24 cellular contexts compared by ENCODE assay signal in genomic region chr6:157108923-157109322, GRCh38.
DNase-seq lines count a peak whose midpoint lies in the region; ATAC-seq and TF ChIP-seq lines count a peak whose summit lies in the region.
"Had no signal": no experiment of that assay in that cellular context is flagged by ENCODE, and none has a peak within 500 bp of the region (broad histone marks: within the 10 kb centered on the region; RNA-seq: fewer than 3 reads in every experiment).

No MANE protein-coding gene starts in this region.

- H3K4me1 ChIP-seq in fibroblast of lung (ENCODE audit: control insufficient read depth, extremely low read depth, insufficient read depth, low read length) = peaks cover 28% of the 10 kb centered on the region

- H3K36me3 ChIP-seq in fibroblast of lung (ENCODE audit: control insufficient read depth, insufficient read depth, low read length) = no peaks in the 10 kb centered on the region

- TF ChIP-seq CTCF in AG04450 (IDR thresholded peaks at IDR 0.05; ENCODE audit: low read depth, low read length) (no peak), fibroblast of lung (conservative IDR thresholded peaks at IDR 0.05 in 1 of 2, IDR thresholded peaks at IDR 0.05 in 1 of 2; ENCODE audit: low read depth in 1 of 2, low read length in 2 of 2) (no peak)

- H3K79me2 ChIP-seq in fibroblast of lung (ENCODE audit: control insufficient read depth, insufficient read depth, low read length) = no peaks in the 10 kb centered on the region
- H3K79me2 ChIP-seq: parathyroid adenoma had no signal

- POLR2A ChIA-PET in AG04450 (lab: Yijun Ruan, JAX) = no interaction called here

- H2AFZ ChIP-seq in fibroblast of lung (ENCODE audit: low read length) = no peak overlapping the region
- H2AFZ ChIP-seq: parathyroid adenoma had no signal

- CTCF ChIA-PET in AG04450 (lab: Charles Lee) = interaction anchor here (1.3 kb wide), 1 partner anchor 75 kb away, joined by 4 read pairs; no protein-coding TSS in a partner anchor

- no peak for ATAC-seq in HG02610 (IDR thresholded peaks at IDR 0.05; ENCODE audit: unreplicated experiment)
- ATAC-seq in GM21717 (IDR thresholded peaks at IDR 0.05; ENCODE audit: unreplicated experiment) = no peak
- ATAC-seq: naive thymus-derived CD4-positive, alpha-beta T cell had no signal

- H4K20me1 ChIP-seq in fibroblast of lung (ENCODE audit: control insufficient read depth, extremely low read depth, insufficient read depth, low read length) = no peaks in the 10 kb centered on the region

- H3K9me3 ChIP-seq in AG04450 (ENCODE audit: control insufficient read depth, insufficient read depth, low read length) = no peaks in the 10 kb centered on the region
- no peaks in the 10 kb centered on the region for H3K9me3 ChIP-seq in fibroblast of lung (ENCODE audit: control insufficient read depth, insufficient read depth, low read depth, low read length)
- H3K9me3 ChIP-seq: heart right ventricle had no signal

- H3K4me3 ChIP-seq in AG04450 (ENCODE audit: low read depth, low read length) (no peak overlapping the region), fibroblast of lung (replicated peaks in 1 of 4; ENCODE audit: control extremely low read depth in 1 of 4, insufficient read depth in 1 of 4, low read depth in 3 of 4, low read length in 4 of 4) (no peak overlapping the region)
- H3K4me3 ChIP-seq: heart right ventricle, lung, skin epidermis had no signal

- no peak for DNase-seq in AG04450 (ENCODE audit: low read depth, low spot score)
- peak; percentile 15 for DNase-seq in RPMI7951 (ENCODE audit: low read depth)
- DNase-seq in fibroblast of lung (ENCODE audit: low read depth in 2 of 2) = no peak
- peak; percentile 57 for DNase-seq in pons (ENCODE audit: low spot score)
- no peak for DNase-seq in ecto neural progenitor cell (ENCODE audit: low spot score)
- DNase-seq in 8988T = no peak
- DNase-seq: activated CD4-positive, alpha-beta T cell treated with anti-CD3 and anti-CD28 coated beads, Interleukin-2, amount 50 U/mL, for 48 hours; activated naive CD4-positive, alpha-beta T cell treated with Interleukin-2 at 50 U/mL for 16 hours; anterior cingulate cortex; cerebellar nuclear complex; COR-L47; effector memory CD4-positive, alpha-beta T cell; heart right ventricle; naive thymus-derived CD4-positive, alpha-beta T cell; NCI-H1092 treated with DMSO at 0.1 percent for 48 hours; NCI-H2081; NCI-H446; stimulated activated CD4-positive, alpha-beta T cell treated with anti-CD3 and anti-CD28 coated beads, Interleukin-2, amount 100 ng/mL, for 48 hours had no signal

- H3K27ac ChIP-seq in AG04450 (ENCODE audit: low read depth, low read length) (peak overlapping the region; percentile 76), fibroblast of lung (ENCODE audit: insufficient read depth, low read length) (peak overlapping the region; percentile 81)
- H3K27ac ChIP-seq: KMS-11, parathyroid adenoma had no signal

- no peaks in the 10 kb centered on the region for H3K27me3 ChIP-seq in AG04450 (ENCODE audit: control insufficient read depth, insufficient read depth, low read length)
- H3K27me3 ChIP-seq in fibroblast of lung (ENCODE audit: control insufficient read depth, insufficient read depth, low read length) = no peaks in the 10 kb centered on the region
- H3K27me3 ChIP-seq: heart right ventricle had no signal

- H3K9ac ChIP-seq in fibroblast of lung (ENCODE audit: insufficient read depth, low read length) = peak overlapping the region; percentile 28
- H3K9ac ChIP-seq: KMS-11, parathyroid adenoma had no signal

- peak overlapping the region; percentile 49 for H3K4me2 ChIP-seq in fibroblast of lung (ENCODE audit: extremely low read depth, insufficient read depth, low read length)
- H3K4me2 ChIP-seq: KMS-11 had no signal

Comparison
In these comparisons a context has a peak if more than half of its experiments do, and no peak if none do; other contexts are left out.
1. DNase-seq: peak in RPMI7951 (single experiment) and pons (single experiment); none in AG04450 (single experiment), fibroblast of lung (0 of 2), ecto neural progenitor cell (single experiment) and 8988T (single experiment).